25 cellular contexts compared by ENCODE assay signal in the genomic region with DNA sequence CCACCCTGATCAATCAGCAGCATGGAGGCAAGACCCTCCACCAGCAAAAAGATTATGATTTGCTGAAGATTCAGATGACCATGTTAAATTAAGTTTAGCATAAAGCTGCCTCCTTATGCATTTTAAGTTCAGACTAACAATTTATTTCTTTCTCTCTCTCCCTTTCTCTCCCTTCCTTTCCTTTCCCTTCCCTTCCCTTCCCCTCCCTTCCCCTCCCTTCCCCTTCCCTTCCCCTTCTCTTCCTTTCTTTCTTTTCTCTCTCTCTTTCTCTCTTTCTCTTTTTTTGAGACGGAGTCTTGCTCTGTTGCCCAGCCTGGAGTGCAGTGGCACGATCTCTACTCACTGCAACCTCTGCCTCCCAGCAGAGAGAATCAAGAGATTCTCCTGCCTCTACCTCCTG. TPM values are rescaled to one million over a fixed set of nuclear protein-coding genes. Genes with fewer than 3 reads are reported as not detected.
A peak's percentile ranks its signal among the peaks of the same experiment; 100 is the strongest.
DNase-seq lines count a peak whose midpoint lies in the region; TF ChIP-seq lines count a peak whose summit lies in the region.
"Had no signal": no experiment of that assay in that cellular context is flagged by ENCODE, and none has a peak within 500 bp of the region (broad histone marks: within the 10 kb centered on the region; RNA-seq: fewer than 3 reads in every experiment).

No MANE protein-coding gene starts in this region.

- no peak overlapping the region for H3K4me2 ChIP-seq in neural progenitor cell
- no peak overlapping the region for H3K4me2 ChIP-seq in PC-9

- H3K4me1 ChIP-seq in endodermal cell (ENCODE audit: control insufficient read depth, insufficient read depth, low read length) (no peaks in the 10 kb centered on the region), neural progenitor cell (peaks cover 10% of the 10 kb centered on the region), PC-9 (replicated peaks; ENCODE audit: insufficient read depth) (peaks cover 27% of the 10 kb centered on the region), tibial artery (peaks cover 0 to 24% (median 19%) of the 10 kb centered on the region in 4 donors)

- H3K4me3 Mint-ChIP-seq in T-helper 1 cell treated with Interleukin-12 subunit alpha and Interleukin-12 subunit beta and Interleukin-4 antibody, amounts not matched to agents 30 μg/mL and 1 μg/mL, for 36 hours, result peak overlapping the region; percentile 42
- H3K4me3 Mint-ChIP-seq in IgD-negative memory B cell (peak overlapping the region; percentile 5 to 92 (median 76)), endodermal cell (peak overlapping the region; percentile 95), neural progenitor cell (peak overlapping the region; percentile 43)

- no peaks in the 10 kb centered on the region for H3K9me3 Mint-ChIP-seq in T-helper 1 cell treated with Interleukin-12 subunit alpha and Interleukin-12 subunit beta and Interleukin-4 antibody, amounts not matched to agents 30 μg/mL and 1 μg/mL, for 36 hours
- H3K9me3 Mint-ChIP-seq in IgD-negative memory B cell (no peaks in the 10 kb centered on the region), endodermal cell (no peaks in the 10 kb centered on the region), neural progenitor cell (no peaks in the 10 kb centered on the region)
- H3K9me3 Mint-ChIP-seq: activated naive CD4-positive, alpha-beta T cell treated with anti-CD3 and anti-CD28 coated beads, Interleukin-2, amount 10 ng/mL, durations not matched to agents 7 days and 5 days; activated T-cell treated with anti-CD3 and anti-CD28 coated beads, Interleukin-2, amount 50 U/mL, for 72 hours; stimulated activated memory B cell treated with anti-CD40 and anti-IgM and Interleukin-4, amounts not matched to agents 10 μg/mL and 1 μg/mL and 100 μg/mL, for 72 hours had no signal

- no peaks in the 10 kb centered on the region for H3K9me2 ChIP-seq in PC-9 (ENCODE audit: insufficient read depth)

- H3K27me3 Mint-ChIP-seq in T-helper 1 cell treated with Interleukin-12 subunit alpha and Interleukin-12 subunit beta and Interleukin-4 antibody, amounts not matched to agents 30 μg/mL and 1 μg/mL, for 36 hours (ENCODE audit: low read depth), result peaks cover 5% of the 10 kb centered on the region
- H3K27me3 Mint-ChIP-seq in IgD-negative memory B cell (peaks cover 4% of the 10 kb centered on the region), endodermal cell (ENCODE audit: insufficient read depth) (no peaks in the 10 kb centered on the region), neural progenitor cell (ENCODE audit: insufficient read depth, low read depth) (peaks cover 13% of the 10 kb centered on the region)

- no peak overlapping the region for H3K27ac ChIP-seq in endodermal cell (ENCODE audit: low read depth, low read length)
- H3K27ac ChIP-seq in neural progenitor cell, result no peak overlapping the region
- H3K27ac ChIP-seq in PC-9, result no peak overlapping the region
- no peak overlapping the region for H3K27ac ChIP-seq in tibial artery
- H3K27ac ChIP-seq: gastrocnemius medialis, HL-60, ovary, upper lobe of left lung, WERI-Rb-1 had no signal

- no peaks in the 10 kb centered on the region for H3K36me3 Mint-ChIP-seq in T-helper 1 cell treated with Interleukin-12 subunit alpha and Interleukin-12 subunit beta and Interleukin-4 antibody, amounts not matched to agents 30 μg/mL and 1 μg/mL, for 36 hours (ENCODE audit: low read depth)
- H3K36me3 Mint-ChIP-seq in IgD-negative memory B cell, result no peaks in the 10 kb centered on the region
- H3K36me3 Mint-ChIP-seq in endodermal cell (ENCODE audit: low read depth), result peaks cover 7% of the 10 kb centered on the region
- H3K36me3 Mint-ChIP-seq in neural progenitor cell, result peaks cover 14% of the 10 kb centered on the region
- H3K36me3 Mint-ChIP-seq: stimulated activated memory B cell treated with anti-CD40 and anti-IgM and Interleukin-4, amounts not matched to agents 10 μg/mL and 1 μg/mL and 100 μg/mL, for 72 hours had no signal

- H3F3A ChIP-seq in neural progenitor cell (ENCODE audit: low read depth) (peaks cover 13% of the 10 kb centered on the region), PC-9 (ENCODE audit: insufficient read depth, low read depth) (peaks cover 9% of the 10 kb centered on the region)

- POLR2A ChIA-PET in PC-9 (lab: Charles Lee; ENCODE audit: unreplicated experiment), result no interaction called here

- intact Hi-C loops in PC-9 (cut with micrococcal nuclease; ENCODE audit: unreplicated experiment) (loop anchor here (5.0 kb wide), 1 partner anchor 169 kb away; a partner anchor contains a TSS), tibial artery (cut with DNase I; ENCODE audit: low total_unique reads) (no loop called here)

- H4K20me1 ChIP-seq in neural progenitor cell (ENCODE audit: low read depth) (peaks cover 15% of the 10 kb centered on the region), PC-9 (ENCODE audit: insufficient read depth) (no peaks in the 10 kb centered on the region)

- H3K9ac ChIP-seq in endodermal cell (ENCODE audit: extremely low read depth, low read length, poor library complexity, severe bottlenecking) (no peak overlapping the region), neural progenitor cell (no peak overlapping the region)

- DNase-seq in T-helper 1 cell (no peak), endodermal cell (no peak), neural progenitor cell (ENCODE audit: low spot score) (no peak), GF-D8 (lab: John Stamatoyannopoulos, UW) (no peak), PC-9 (no peak), tibial artery (no peak)
- DNase-seq: activated naive CD4-positive, alpha-beta T cell treated with anti-CD3 and anti-CD28 coated beads, Interleukin-2, amount 10 ng/mL, durations not matched to agents 7 days and 5 days; activated T-cell treated with anti-CD3 and anti-CD28 coated beads, Interleukin-2, amount 50 U/mL, for 72 hours; amygdala; gastrocnemius medialis; Kasumi-1; MV-4-11; NCI-H1436; NCI-H2081; NCI-H345; ovary; SHP77 treated with DMSO at 0.1 percent for 48 hours; substantia nigra; T1000; upper lobe of left lung; WERI-Rb-1 had no signal

- TF ChIP-seq CTCF in endodermal cell (conservative IDR thresholded peaks at IDR 0.05), result no peak
- no peak for TF ChIP-seq CTCF in neural progenitor cell (IDR thresholded peaks at IDR 0.05)
- TF ChIP-seq CTCF in PC-9 (conservative IDR thresholded peaks at IDR 0.05), result no peak
- TF ChIP-seq CTCF in tibial artery (IDR thresholded peaks at IDR 0.05), result no peak

- H3K36me3 ChIP-seq in endodermal cell (ENCODE audit: control insufficient read depth, insufficient read depth, low read length), result peaks cover 5% of the 10 kb centered on the region
- H3K36me3 ChIP-seq in neural progenitor cell, result no peaks in the 10 kb centered on the region
- H3K36me3 ChIP-seq in PC-9 (ENCODE audit: low read depth), result no peaks in the 10 kb centered on the region
- no peaks in the 10 kb centered on the region for H3K36me3 ChIP-seq in tibial artery
- H3K36me3 ChIP-seq: gastrocnemius medialis, ovary, upper lobe of left lung had no signal

- no peak overlapping the region for H3K27ac Mint-ChIP-seq in T-helper 1 cell treated with Interleukin-12 subunit alpha and Interleukin-12 subunit beta and Interleukin-4 antibody, amounts not matched to agents 30 μg/mL and 1 μg/mL, for 36 hours
- H3K27ac Mint-ChIP-seq in IgD-negative memory B cell, result no peak overlapping the region
- H3K27ac Mint-ChIP-seq in endodermal cell, result no peak overlapping the region
- no peak overlapping the region for H3K27ac Mint-ChIP-seq in neural progenitor cell
- H3K27ac Mint-ChIP-seq: activated naive CD4-positive, alpha-beta T cell treated with anti-CD3 and anti-CD28 coated beads, Interleukin-2, amount 10 ng/mL, durations not matched to agents 7 days and 5 days had no signal

- 61 to 93% methylated on average over 2 of the region's 2 CpGs for WGBS in endodermal cell (ENCODE audit: insufficient coverage in 1 of 2, insufficient read length in 1 of 2), 2 experiments

- H3K79me2 ChIP-seq in neural progenitor cell (ENCODE audit: low read depth) (peaks cover 35% of the 10 kb centered on the region), PC-9 (ENCODE audit: low read depth) (peaks cover 36% of the 10 kb centered on the region)

- BruUV-seq in PC-9 (replicated peaks; lab: Mats Ljungman, UMichigan), result no TSS peak

- H2AFZ ChIP-seq in neural progenitor cell (replicated peaks) (no peak overlapping the region), PC-9 (no peak overlapping the region)

- H3K4me3 ChIP-seq in endodermal cell (ENCODE audit: low read length) (no peak overlapping the region), neural progenitor cell (no peak overlapping the region), PC-9 (no peak overlapping the region), tibial artery (no peak overlapping the region)
- H3K4me3 ChIP-seq: ovary had no signal

- CTCF ChIA-PET in PC-9 (lab: Charles Lee), result no interaction called here

- peaks cover 28% of the 10 kb centered on the region for H3K4me1 Mint-ChIP-seq in T-helper 1 cell treated with Interleukin-12 subunit alpha and Interleukin-12 subunit beta and Interleukin-4 antibody, amounts not matched to agents 30 μg/mL and 1 μg/mL, for 36 hours (ENCODE audit: low read depth)
- peaks cover 9 to 21% (median 17%) of the 10 kb centered on the region in 3 donors for H3K4me1 Mint-ChIP-seq in IgD-negative memory B cell
- peaks cover 13% of the 10 kb centered on the region for H3K4me1 Mint-ChIP-seq in endodermal cell
- H3K4me1 Mint-ChIP-seq in neural progenitor cell, result peaks cover 30% of the 10 kb centered on the region

- H3K9me3 ChIP-seq in endodermal cell (ENCODE audit: control insufficient read depth, low read length) (no peaks in the 10 kb centered on the region), neural progenitor cell (ENCODE audit: low read depth) (no peaks in the 10 kb centered on the region), PC-9 (ENCODE audit: insufficient read depth, low read depth) (no peaks in the 10 kb centered on the region), tibial artery (no peaks in the 10 kb centered on the region)
- H3K9me3 ChIP-seq: gastrocnemius medialis, ovary, upper lobe of left lung had no signal

- H3K27me3 ChIP-seq in endodermal cell (ENCODE audit: control insufficient read depth, insufficient read depth, low read length, poor library complexity, severe bottlenecking), result no peaks in the 10 kb centered on the region
- no peaks in the 10 kb centered on the region for H3K27me3 ChIP-seq in neural progenitor cell
- H3K27me3 ChIP-seq in PC-9 (ENCODE audit: insufficient read depth, low read depth), result no peaks in the 10 kb centered on the region
- no peaks in the 10 kb centered on the region for H3K27me3 ChIP-seq in tibial artery
- H3K27me3 ChIP-seq: gastrocnemius medialis, ovary, upper lobe of left lung had no signal

RNA-seq across cellular contexts. Expression of a gene that starts 1.4 kb away (rescaled TPM):
- polyA plus RNA-seq in IgD-negative memory B cell, result not detected
- total RNA-seq in endodermal cell (10 to 100 TPM; 45.6 to 88.9 TPM), neural progenitor cell (ENCODE audit: low replicate concordance) (69.9 and 112 TPM in 2 replicates), PC-9 (2021) (25.1 and 48.1 TPM in 2 replicates)
- polyA plus RNA-seq in endodermal cell (2013, experiment 1 of 2), result 51.1 TPM
- polyA plus RNA-seq in endodermal cell (2013, experiment 2 of 2), result 50.6 TPM

Comparison
In these comparisons a context has a peak if more than half of its experiments do, and no peak if none do; other contexts are left out.
1. H3K4me3 Mint-ChIP-seq: peak in every context shown above with its lines; median percentile 95 in endodermal cell; 76 in IgD-negative memory B cell; 43 in neural progenitor cell; 42 in T-helper 1 cell treated with Interleukin-12 subunit alpha and Interleukin-12 subunit beta and Interleukin-4 antibody, amounts not matched to agents 30 μg/mL and 1 μg/mL, for 36 hours.